34 cellular contexts compared by ENCODE assay signal in genomic region chrX:80420147-80420546, GRCh38. TPM values are rescaled to one million over a fixed set of nuclear protein-coding genes. Genes with fewer than 3 reads are reported as not detected.
"Had no signal": no experiment of that assay in that cellular context is flagged by ENCODE, and none has a peak within 500 bp of the region (broad histone marks: within the 10 kb centered on the region; RNA-seq: fewer than 3 reads in every experiment).

Gene TENT5D, plus strand, starts transcription at chrX:80420447. Its CDS starts 22,093 bp downstream, at chrX:80442540.

- ATAC-seq: stimulated activated effector memory CD8-positive, alpha-beta T cell treated with anti-CD3 and anti-CD28 coated beads, Interleukin-12 subunit alpha, Interleukin-12 subunit beta, amount 100 ng/mL, for 72 hours; stimulated activated memory B cell treated with anti-CD40 and anti-IgM and Interleukin-4, amounts not matched to agents 10 μg/mL and 1 μg/mL and 100 μg/mL, for 72 hours; stimulated activated naive B cell treated with anti-CD40 and anti-IgM and Interleukin-4, amounts not matched to agents 10 μg/mL and 1 μg/mL and 100 μg/mL, for 72 hours; stimulated activated naive CD8-positive, alpha-beta T cell treated with anti-CD3 and anti-CD28 coated beads, Interleukin-15, amount 100 ng/mL, for 72 hours; stimulated activated naive CD8-positive, alpha-beta T cell treated with anti-CD3 and anti-CD28 coated beads, Interleukin-15, Interleukin-2, amounts not matched to agents 100 U/mL and 50 U/mL, for 24 hours; upper lobe of right lung had no signal

- H3K27ac ChIP-seq: stomach, suprapubic skin, testis, thoracic aorta, thyroid gland, tibial artery, tibial nerve, transverse colon, upper lobe of left lung, upper lobe of right lung, uterus, vagina had no signal

- DNase-seq: stimulated activated CD4-positive, alpha-beta T cell treated with anti-CD3 and anti-CD28 coated beads, Interleukin-2, amount 100 ng/mL, for 48 hours; stimulated activated CD4-positive, alpha-beta T cell treated with anti-CD3 and anti-CD28 coated beads, Interleukin-4, amount 100 ng/mL, for 1 hour; stimulated activated CD4-positive, alpha-beta T cell treated with anti-CD3 and anti-CD28 coated beads, Interleukin-4, amount 100 ng/mL, for 24 hours; stimulated activated CD4-positive, alpha-beta T cell treated with anti-CD3 and anti-CD28 coated beads, Interleukin-4, amount 100 ng/mL, for 4 hours; stimulated activated CD8-positive, alpha-beta memory T cell treated with anti-CD3 and anti-CD28 coated beads, Interleukin-4, amount 100 ng/mL, for 48 hours; stimulated activated naive B cell treated with anti-CD40 and anti-IgM and Interleukin-4, amounts not matched to agents 10 μg/mL and 1 μg/mL and 100 μg/mL, for 72 hours; stimulated activated naive CD4-positive, alpha-beta T cell; stimulated activated naive CD4-positive, alpha-beta T cell treated with Interleukin-2 at 50 U/mL for 16 hours; stimulated activated naive CD8-positive, alpha-beta T cell treated with anti-CD3 and anti-CD28 coated beads, Interleukin-15, amount 100 ng/mL, for 72 hours; stimulated activated naive CD8-positive, alpha-beta T cell treated with anti-CD3 and anti-CD28 coated beads, Interleukin-15, Interleukin-2, amounts not matched to agents 100 U/mL and 50 U/mL, for 24 hours; stomach; substantia nigra; thyroid gland; tibial artery; transverse colon; trophoblast cell; upper lobe of left lung; upper lobe of right lung; uterus had no signal

- H3K36me3 Mint-ChIP-seq: stimulated activated effector memory CD8-positive, alpha-beta T cell treated with anti-CD3 and anti-CD28 coated beads, Interleukin-12 subunit alpha, Interleukin-12 subunit beta, amount 100 ng/mL, for 72 hours; stimulated activated memory B cell treated with anti-CD40 and anti-IgM and Interleukin-4, amounts not matched to agents 10 μg/mL and 1 μg/mL and 100 μg/mL, for 72 hours; stimulated activated naive B cell treated with anti-CD40 and anti-IgM and Interleukin-4, amounts not matched to agents 10 μg/mL and 1 μg/mL and 100 μg/mL, for 72 hours; type B pancreatic cell had no signal

- H3K4me3 Mint-ChIP-seq: stimulated activated effector memory CD8-positive, alpha-beta T cell treated with anti-CD3 and anti-CD28 coated beads, Interleukin-12 subunit alpha, Interleukin-12 subunit beta, amount 100 ng/mL, for 72 hours; stimulated activated memory B cell treated with anti-CD40 and anti-IgM and Interleukin-4, amounts not matched to agents 10 μg/mL and 1 μg/mL and 100 μg/mL, for 72 hours; stimulated activated naive B cell treated with anti-CD40 and anti-IgM and Interleukin-4, amounts not matched to agents 10 μg/mL and 1 μg/mL and 100 μg/mL, for 72 hours; stimulated activated naive CD8-positive, alpha-beta T cell treated with anti-CD3 and anti-CD28 coated beads, Interleukin-15, amount 100 ng/mL, for 72 hours; stimulated activated naive CD8-positive, alpha-beta T cell treated with anti-CD3 and anti-CD28 coated beads, Interleukin-15, Interleukin-2, amounts not matched to agents 100 ng/mL and 50 ng/mL, for 24 hours; type B pancreatic cell had no signal

- H3K9me3 ChIP-seq: stomach, suprapubic skin, testis, thoracic aorta, thyroid gland, tibial artery, tibial nerve, transverse colon, upper lobe of left lung, upper lobe of right lung, uterus, vagina had no signal

- H3K36me3 ChIP-seq: stomach, suprapubic skin, thoracic aorta, thyroid gland, tibial artery, tibial nerve, transverse colon, upper lobe of left lung, upper lobe of right lung, uterus, vagina had no signal

- H3K27ac Mint-ChIP-seq: stimulated activated effector memory CD8-positive, alpha-beta T cell treated with anti-CD3 and anti-CD28 coated beads, Interleukin-12 subunit alpha, Interleukin-12 subunit beta, amount 100 ng/mL, for 72 hours; stimulated activated memory B cell treated with anti-CD40 and anti-IgM and Interleukin-4, amounts not matched to agents 10 μg/mL and 1 μg/mL and 100 μg/mL, for 72 hours; stimulated activated naive B cell treated with anti-CD40 and anti-IgM and Interleukin-4, amounts not matched to agents 10 μg/mL and 1 μg/mL and 100 μg/mL, for 72 hours; stimulated activated naive CD8-positive, alpha-beta T cell treated with anti-CD3 and anti-CD28 coated beads, Interleukin-15, amount 100 ng/mL, for 72 hours; stimulated activated naive CD8-positive, alpha-beta T cell treated with anti-CD3 and anti-CD28 coated beads, Interleukin-15, Interleukin-2, amounts not matched to agents 100 ng/mL and 50 ng/mL, for 24 hours; type B pancreatic cell had no signal

- H3K4me1 ChIP-seq: stomach, suprapubic skin, testis, thyroid gland, tibial artery, tibial nerve, transverse colon, upper lobe of left lung, upper lobe of right lung, uterus, vagina had no signal

- H3K4me1 Mint-ChIP-seq: stimulated activated effector memory CD8-positive, alpha-beta T cell treated with anti-CD3 and anti-CD28 coated beads, Interleukin-12 subunit alpha, Interleukin-12 subunit beta, amount 100 ng/mL, for 72 hours; stimulated activated memory B cell treated with anti-CD40 and anti-IgM and Interleukin-4, amounts not matched to agents 10 μg/mL and 1 μg/mL and 100 μg/mL, for 72 hours; stimulated activated naive B cell treated with anti-CD40 and anti-IgM and Interleukin-4, amounts not matched to agents 10 μg/mL and 1 μg/mL and 100 μg/mL, for 72 hours; stimulated activated naive CD8-positive, alpha-beta T cell treated with anti-CD3 and anti-CD28 coated beads, Interleukin-15, amount 100 ng/mL, for 72 hours had no signal

- H3K27me3 ChIP-seq: stomach, suprapubic skin, testis, thyroid gland, tibial artery, tibial nerve, transverse colon, upper lobe of left lung, upper lobe of right lung, uterus, vagina had no signal

- H3K9me3 Mint-ChIP-seq: stimulated activated effector memory CD8-positive, alpha-beta T cell treated with anti-CD3 and anti-CD28 coated beads, Interleukin-12 subunit alpha, Interleukin-12 subunit beta, amount 100 ng/mL, for 72 hours; stimulated activated naive CD8-positive, alpha-beta T cell treated with anti-CD3 and anti-CD28 coated beads, Interleukin-15, amount 100 ng/mL, for 72 hours; stimulated activated naive CD8-positive, alpha-beta T cell treated with anti-CD3 and anti-CD28 coated beads, Interleukin-15, Interleukin-2, amounts not matched to agents 100 ng/mL and 50 ng/mL, for 24 hours had no signal

- H3K4me3 ChIP-seq: stomach, suprapubic skin, testis, thoracic aorta, thyroid gland, tibial artery, tibial nerve, transverse colon, upper lobe of left lung, upper lobe of right lung, uterus, vagina had no signal

- FAIRE-seq: urothelium cell line had no signal

- H3K27me3 Mint-ChIP-seq: stimulated activated memory B cell treated with anti-CD40 and anti-IgM and Interleukin-4, amounts not matched to agents 10 μg/mL and 1 μg/mL and 100 μg/mL, for 72 hours; stimulated activated naive B cell treated with anti-CD40 and anti-IgM and Interleukin-4, amounts not matched to agents 10 μg/mL and 1 μg/mL and 100 μg/mL, for 72 hours; stimulated activated naive CD8-positive, alpha-beta T cell treated with anti-CD3 and anti-CD28 coated beads, Interleukin-15, amount 100 ng/mL, for 72 hours; stimulated activated naive CD8-positive, alpha-beta T cell treated with anti-CD3 and anti-CD28 coated beads, Interleukin-15, Interleukin-2, amounts not matched to agents 100 ng/mL and 50 ng/mL, for 24 hours; type B pancreatic cell had no signal

RNA-seq across cellular contexts. Expression of gene TENT5D, which starts in this region (rescaled TPM):
- total RNA-seq: stomach, subcutaneous adipose tissue, suprapubic skin, temporal lobe, thoracic aorta, thyroid gland, tibial nerve, transverse colon, upper lobe of left lung, upper lobe of right lung, ureter, urinary bladder, uterus, vagina had no signal
- polyA plus RNA-seq: stomach, thymus, urinary bladder had no signal
